ENCODE assay signal across 10 cellular contexts in the genomic region with DNA sequence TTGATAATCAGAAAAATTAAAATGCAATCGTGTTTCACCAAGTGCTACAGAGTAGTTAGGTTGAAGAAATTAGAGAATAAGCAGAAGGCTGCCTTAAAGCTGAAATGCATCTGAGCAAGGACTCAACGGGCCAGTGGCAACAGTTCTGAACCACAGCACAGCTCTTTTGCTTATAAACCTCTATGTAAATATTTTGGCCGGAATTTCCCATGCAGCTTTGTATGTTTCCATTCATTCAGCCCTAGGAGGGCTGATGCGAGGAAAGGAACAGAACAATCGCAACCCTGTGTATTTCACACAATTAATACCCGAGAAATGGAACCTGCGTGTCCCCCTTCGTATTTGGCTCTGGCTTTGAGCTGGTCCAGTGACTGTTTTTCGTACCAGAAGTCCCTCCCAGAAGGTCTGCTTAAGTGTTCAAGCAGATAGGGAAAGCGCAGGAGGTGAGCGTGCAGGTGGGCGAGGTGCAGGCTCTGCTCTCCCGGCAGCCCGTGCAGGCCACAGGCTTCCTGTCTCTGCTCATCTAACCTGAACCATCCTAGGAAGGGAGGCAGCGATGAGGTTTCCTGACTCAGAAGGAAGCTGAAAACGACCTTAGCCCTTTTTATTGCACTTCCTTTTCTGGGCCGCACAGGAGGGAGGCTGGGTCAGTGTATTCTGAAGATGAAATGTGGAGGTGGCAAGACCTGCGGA.
DNase-seq lines count a peak whose midpoint lies in the region; ATAC-seq, FAIRE-seq and TF ChIP-seq lines count a peak whose summit lies in the region.
"Had no signal": no experiment of that assay in that cellular context is flagged by ENCODE, and none has a peak within 500 bp of the region (broad histone marks: within the 10 kb centered on the region; RNA-seq: fewer than 3 reads in every experiment).

No MANE protein-coding gene starts in this region.

- peak overlapping the region; percentile 22 to 87 (median 76) for H3K27ac Mint-ChIP-seq in CD4-positive, alpha-beta memory T cell
- peak overlapping the region in 1 of 3 donors; percentile 15 for H3K27ac Mint-ChIP-seq in IgD-negative memory B cell
- peak overlapping the region; percentile 84 for H3K27ac Mint-ChIP-seq in activated CD8-positive, alpha-beta T cell treated with anti-CD3 and anti-CD28 coated beads for 36 hours

- H3K36me3 ChIP-seq in CD4-positive, alpha-beta memory T cell (ENCODE audit: insufficient read depth, low read length) = no peaks in the 10 kb centered on the region
- no peaks in the 10 kb centered on the region for H3K36me3 ChIP-seq in pancreas

- CTCF ChIA-PET in CD4-positive, alpha-beta memory T cell (lab: Charles Lee; ENCODE audit: partially characterized antibody) = interaction anchor here (0.7 kb wide), 1 partner anchor 165 kb away, joined by 3 read pairs; no protein-coding TSS in a partner anchor
- CTCF ChIA-PET in activated CD8-positive, alpha-beta T cell treated with anti-CD3 and anti-CD28 coated beads for 36 hours (lab: Charles Lee) = interaction anchor here (1.2 to 1.6 kb wide), 5 partner anchors 9 to 123 kb away, joined by 3 to 7 read pairs (median 3); no protein-coding TSS in a partner anchor

- ATAC-seq in activated CD8-positive, alpha-beta T cell treated with anti-CD3 and anti-CD28 coated beads for 36 hours = peak; percentile 85
- ATAC-seq in left lobe of liver (no peak), GM21576 (IDR thresholded peaks at IDR 0.05; ENCODE audit: unreplicated experiment) (no peak), pancreas (no peak)

- H3K27ac ChIP-seq in CD4-positive, alpha-beta memory T cell (ENCODE audit: low read depth, low read length) = no peak overlapping the region
- no peak overlapping the region for H3K27ac ChIP-seq in pancreas
- H3K27ac ChIP-seq: SK-N-MC had no signal

- H3K4me1 ChIP-seq in CD4-positive, alpha-beta memory T cell (ENCODE audit: insufficient read depth, low read length) = peaks cover 27% of the 10 kb centered on the region
- no peaks in the 10 kb centered on the region for H3K4me1 ChIP-seq in pancreas

- peak overlapping the region in 1 of 2 donors; percentile 20 for H3K4me3 ChIP-seq in CD4-positive, alpha-beta memory T cell (ENCODE audit: low read length in 2 of 2)
- no peak overlapping the region for H3K4me3 ChIP-seq in pancreas
- H3K4me3 ChIP-seq: SK-N-MC had no signal

- TF ChIP-seq CTCF in activated CD8-positive, alpha-beta T cell treated with anti-CD3 and anti-CD28 coated beads for 36 hours (IDR thresholded peaks at IDR 0.05) = no peak
- TF ChIP-seq CTCF in pancreas (IDR thresholded peaks at IDR 0.05) = no peak

- H3K9me3 Mint-ChIP-seq in CD4-positive, alpha-beta memory T cell = no peaks in the 10 kb centered on the region
- peaks cover 0 to 2% (median 0%) of the 10 kb centered on the region in 3 donors for H3K9me3 Mint-ChIP-seq in IgD-negative memory B cell
- no peaks in the 10 kb centered on the region for H3K9me3 Mint-ChIP-seq in activated CD8-positive, alpha-beta T cell treated with anti-CD3 and anti-CD28 coated beads for 36 hours

- H3K36me3 Mint-ChIP-seq in CD4-positive, alpha-beta memory T cell = no peaks in the 10 kb centered on the region
- peaks cover 4% of the 10 kb centered on the region for H3K36me3 Mint-ChIP-seq in IgD-negative memory B cell
- no peaks in the 10 kb centered on the region for H3K36me3 Mint-ChIP-seq in activated CD8-positive, alpha-beta T cell treated with anti-CD3 and anti-CD28 coated beads for 36 hours (ENCODE audit: low read depth)

- WGBS in pancreas, 2 donors = 81 to 84% methylated on average over 18 of the region's 18 CpGs

- H3K27me3 Mint-ChIP-seq in CD4-positive, alpha-beta memory T cell = no peaks in the 10 kb centered on the region
- H3K27me3 Mint-ChIP-seq in IgD-negative memory B cell = peaks cover 8% of the 10 kb centered on the region
- no peaks in the 10 kb centered on the region for H3K27me3 Mint-ChIP-seq in activated CD8-positive, alpha-beta T cell treated with anti-CD3 and anti-CD28 coated beads for 36 hours

- no peaks in the 10 kb centered on the region for H3K27me3 ChIP-seq in CD4-positive, alpha-beta memory T cell (ENCODE audit: insufficient read depth, low read length)
- H3K27me3 ChIP-seq in pancreas = no peaks in the 10 kb centered on the region

- H3K4me1 Mint-ChIP-seq in CD4-positive, alpha-beta memory T cell = peaks cover 12 to 36% (median 26%) of the 10 kb centered on the region in 4 donors
- H3K4me1 Mint-ChIP-seq in IgD-negative memory B cell = peaks cover 13 to 20% (median 14%) of the 10 kb centered on the region in 3 donors
- peaks cover 22% of the 10 kb centered on the region for H3K4me1 Mint-ChIP-seq in activated CD8-positive, alpha-beta T cell treated with anti-CD3 and anti-CD28 coated beads for 36 hours (ENCODE audit: low read depth)

- peak overlapping the region in 7 of 8 donors; percentile 45 to 80 (median 64) for H3K4me3 Mint-ChIP-seq in CD4-positive, alpha-beta memory T cell
- H3K4me3 Mint-ChIP-seq in IgD-negative memory B cell = peak overlapping the region in 3 of 4 donors; percentile 36 to 90 (median 79)
- peak overlapping the region; percentile 40 for H3K4me3 Mint-ChIP-seq in activated CD8-positive, alpha-beta T cell treated with anti-CD3 and anti-CD28 coated beads for 36 hours

- intact Hi-C loops in CD4-positive, alpha-beta memory T cell (cut with micrococcal nuclease) = no loop called here
- intact Hi-C loops in activated CD8-positive, alpha-beta T cell treated with anti-CD3 and anti-CD28 coated beads for 36 hours (cut with micrococcal nuclease) = no loop called here
- intact Hi-C loops in pancreas (cut with DNase I) = no loop called here

- no peaks in the 10 kb centered on the region for H3K9me3 ChIP-seq in CD4-positive, alpha-beta memory T cell (ENCODE audit: control insufficient read depth in 1 of 2, low read length in 2 of 2)
- H3K9me3 ChIP-seq in pancreas = no peaks in the 10 kb centered on the region

- DNase-seq in CD4-positive, alpha-beta memory T cell = peak in 4 of 5 donors; percentile 5 to 22 (median 16)
- DNase-seq in activated CD8-positive, alpha-beta T cell treated with anti-CD3 and anti-CD28 coated beads for 36 hours = peak; percentile 67
- peak; percentile 32 for DNase-seq in left lobe of liver (ENCODE audit: low spot score)
- DNase-seq in pancreas = no peak
- no peak for DNase-seq in HCEC 1CT
- DNase-seq in RPMI8226 = no peak

- FAIRE-seq in pancreas (lab: Jason Lieb, UNC) = no peak
- FAIRE-seq: H1 had no signal

- POLR2A ChIA-PET in CD4-positive, alpha-beta memory T cell (lab: Charles Lee; ENCODE audit: partially characterized antibody) = no interaction called here
- POLR2A ChIA-PET in activated CD8-positive, alpha-beta T cell treated with anti-CD3 and anti-CD28 coated beads for 36 hours (lab: Charles Lee) = interaction anchor here (0.6 to 1.1 kb wide), 3 partner anchors 23 to 182 kb away, joined by 3 read pairs; no protein-coding TSS in a partner anchor

Comparison
In these comparisons a context has a peak if more than half of its experiments do, and no peak if none do; other contexts are left out.
1. DNase-seq: peak in CD4-positive, alpha-beta memory T cell (4 of 5), activated CD8-positive, alpha-beta T cell treated with anti-CD3 and anti-CD28 coated beads for 36 hours (single experiment) and left lobe of liver (single experiment); none in pancreas (0 of 6), HCEC 1CT (single experiment) and RPMI8226 (single experiment).
2. Peak in every context shown above with its lines, with median percentiles within 50 percentile points of each other: H3K4me3 Mint-ChIP-seq.